1 cellular context compared by ENCODE assay signal in the genomic region with DNA sequence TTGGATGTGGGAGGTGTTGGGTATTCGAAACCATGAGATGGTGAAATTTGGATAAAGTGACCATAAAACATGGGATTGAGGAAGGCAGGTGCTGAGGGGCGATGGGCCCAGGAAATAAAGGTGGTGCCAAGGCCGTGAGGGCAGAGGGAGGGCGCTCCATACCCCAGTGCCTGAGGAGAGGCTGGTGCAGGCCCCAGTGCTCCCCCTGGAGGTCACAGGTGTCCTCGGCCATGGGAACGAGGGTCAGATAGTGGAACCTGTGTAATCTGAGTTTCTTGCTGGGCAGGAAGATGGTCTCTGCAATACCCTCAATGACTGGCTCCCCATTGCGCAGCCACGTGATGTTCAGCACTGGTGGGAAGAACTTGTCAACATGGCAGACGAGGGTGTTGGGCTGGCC.
TF ChIP-seq lines count a peak whose summit lies in the region.

No MANE protein-coding gene starts in this region.

TF ChIP-seq in GM12878, 131 proteins besides CTCF, POLR2A, EP300 and RAD21:
- peak; percentile 50; the same call in 1 of the 2 replicates for TF ChIP-seq HDGF (IDR thresholded peaks at IDR 0.05)
- TF ChIP-seq, protein P1, sequence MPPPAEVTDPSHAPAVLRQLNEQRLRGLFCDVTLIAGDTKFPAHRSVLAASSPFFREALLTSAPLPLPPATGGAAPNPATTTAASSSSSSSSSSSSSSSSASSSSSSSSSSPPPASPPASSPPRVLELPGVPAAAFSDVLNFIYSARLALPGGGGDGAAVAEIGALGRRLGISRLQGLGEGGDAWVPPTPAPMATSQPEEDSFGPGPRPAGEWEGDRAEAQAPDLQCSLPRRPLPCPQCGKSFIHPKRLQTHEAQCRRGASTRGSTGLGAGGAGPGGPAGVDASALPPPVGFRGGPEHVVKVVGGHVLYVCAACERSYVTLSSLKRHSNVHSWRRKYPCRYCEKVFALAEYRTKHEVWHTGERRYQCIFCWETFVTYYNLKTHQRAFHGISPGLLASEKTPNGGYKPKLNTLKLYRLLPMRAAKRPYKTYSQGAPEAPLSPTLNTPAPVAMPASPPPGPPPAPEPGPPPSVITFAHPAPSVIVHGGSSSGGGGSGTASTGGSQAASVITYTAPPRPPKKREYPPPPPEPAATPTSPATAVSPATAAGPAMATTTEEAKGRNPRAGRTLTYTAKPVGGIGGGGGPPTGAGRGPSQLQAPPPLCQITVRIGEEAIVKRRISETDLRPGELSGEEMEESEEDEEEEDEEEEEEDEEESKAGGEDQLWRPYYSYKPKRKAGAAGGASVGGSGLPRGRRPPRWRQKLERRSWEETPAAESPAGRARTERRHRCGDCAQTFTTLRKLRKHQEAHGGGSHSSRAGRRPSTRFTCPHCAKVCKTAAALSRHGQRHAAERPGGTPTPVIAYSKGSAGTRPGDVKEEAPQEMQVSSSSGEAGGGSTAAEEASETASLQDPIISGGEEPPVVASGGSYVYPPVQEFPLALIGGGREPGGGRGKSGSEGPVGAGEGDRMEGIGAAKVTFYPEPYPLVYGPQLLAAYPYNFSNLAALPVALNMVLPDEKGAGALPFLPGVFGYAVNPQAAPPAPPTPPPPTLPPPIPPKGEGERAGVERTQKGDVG (CRISPR knock-in tag; IDR thresholded peaks at IDR 0.05), result no peak
- TF ChIP-seq KAT2A (conservative IDR thresholded peaks at IDR 0.05; ENCODE audit: control insufficient read depth, low read depth, low read length), result no peak
- TF ChIP-seq, protein P2, sequence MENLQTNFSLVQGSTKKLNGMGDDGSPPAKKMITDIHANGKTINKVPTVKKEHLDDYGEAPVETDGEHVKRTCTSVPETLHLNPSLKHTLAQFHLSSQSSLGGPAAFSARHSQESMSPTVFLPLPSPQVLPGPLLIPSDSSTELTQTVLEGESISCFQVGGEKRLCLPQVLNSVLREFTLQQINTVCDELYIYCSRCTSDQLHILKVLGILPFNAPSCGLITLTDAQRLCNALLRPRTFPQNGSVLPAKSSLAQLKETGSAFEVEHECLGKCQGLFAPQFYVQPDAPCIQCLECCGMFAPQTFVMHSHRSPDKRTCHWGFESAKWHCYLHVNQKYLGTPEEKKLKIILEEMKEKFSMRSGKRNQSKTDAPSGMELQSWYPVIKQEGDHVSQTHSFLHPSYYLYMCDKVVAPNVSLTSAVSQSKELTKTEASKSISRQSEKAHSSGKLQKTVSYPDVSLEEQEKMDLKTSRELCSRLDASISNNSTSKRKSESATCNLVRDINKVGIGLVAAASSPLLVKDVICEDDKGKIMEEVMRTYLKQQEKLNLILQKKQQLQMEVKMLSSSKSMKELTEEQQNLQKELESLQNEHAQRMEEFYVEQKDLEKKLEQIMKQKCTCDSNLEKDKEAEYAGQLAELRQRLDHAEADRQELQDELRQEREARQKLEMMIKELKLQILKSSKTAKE (IDR thresholded peaks at IDR 0.05; ENCODE audit: low read depth, poor library complexity, severe bottlenecking), result no peak
- peak; percentile 58; the same call in 1 of the 2 replicates for TF ChIP-seq SMARCA5 (IDR thresholded peaks at IDR 0.05)
- TF ChIP-seq TAF1 (IDR thresholded peaks at IDR 0.05; ENCODE audit: borderline replicate concordance, low read depth, low read length), result no peak
- TF ChIP-seq FOXM1 (IDR thresholded peaks at IDR 0.05; ENCODE audit: low read depth, low read length), result no peak
- no peak for TF ChIP-seq BHLHE40 (IDR thresholded peaks at IDR 0.05; ENCODE audit: borderline replicate concordance in 1 of 2, low read depth in 2 of 2, low read length in 1 of 2)
- TF ChIP-seq SMC3 (IDR thresholded peaks at IDR 0.05; ENCODE audit: borderline replicate concordance, low read length), result peak; percentile 75; the same call in 1 of the 2 replicates
- TF ChIP-seq TBL1XR1 (IDR thresholded peaks at IDR 0.05; ENCODE audit: low read depth, low read length), result no peak
- no peak for TF ChIP-seq HCFC1 (IDR thresholded peaks at IDR 0.05; ENCODE audit: low read length)
- TF ChIP-seq ZNF207 (IDR thresholded peaks at IDR 0.05; ENCODE audit: borderline replicate concordance), result no peak
- TF ChIP-seq YY1 (IDR thresholded peaks at IDR 0.05; ENCODE audit: low read depth, low read length), result peak; percentile 68
- 0 out of 2 replicates have a peak, but pooled peaks have one; percentile 22 for TF ChIP-seq PAX5 (IDR thresholded peaks at IDR 0.05; ENCODE audit: borderline replicate concordance, low read depth, low read length)
- TF ChIP-seq STAT3 (IDR thresholded peaks at IDR 0.05; ENCODE audit: low read depth, low read length), result no peak
- TF ChIP-seq YBX1 (IDR thresholded peaks at IDR 0.05), result no peak
- TF ChIP-seq, protein P3, sequence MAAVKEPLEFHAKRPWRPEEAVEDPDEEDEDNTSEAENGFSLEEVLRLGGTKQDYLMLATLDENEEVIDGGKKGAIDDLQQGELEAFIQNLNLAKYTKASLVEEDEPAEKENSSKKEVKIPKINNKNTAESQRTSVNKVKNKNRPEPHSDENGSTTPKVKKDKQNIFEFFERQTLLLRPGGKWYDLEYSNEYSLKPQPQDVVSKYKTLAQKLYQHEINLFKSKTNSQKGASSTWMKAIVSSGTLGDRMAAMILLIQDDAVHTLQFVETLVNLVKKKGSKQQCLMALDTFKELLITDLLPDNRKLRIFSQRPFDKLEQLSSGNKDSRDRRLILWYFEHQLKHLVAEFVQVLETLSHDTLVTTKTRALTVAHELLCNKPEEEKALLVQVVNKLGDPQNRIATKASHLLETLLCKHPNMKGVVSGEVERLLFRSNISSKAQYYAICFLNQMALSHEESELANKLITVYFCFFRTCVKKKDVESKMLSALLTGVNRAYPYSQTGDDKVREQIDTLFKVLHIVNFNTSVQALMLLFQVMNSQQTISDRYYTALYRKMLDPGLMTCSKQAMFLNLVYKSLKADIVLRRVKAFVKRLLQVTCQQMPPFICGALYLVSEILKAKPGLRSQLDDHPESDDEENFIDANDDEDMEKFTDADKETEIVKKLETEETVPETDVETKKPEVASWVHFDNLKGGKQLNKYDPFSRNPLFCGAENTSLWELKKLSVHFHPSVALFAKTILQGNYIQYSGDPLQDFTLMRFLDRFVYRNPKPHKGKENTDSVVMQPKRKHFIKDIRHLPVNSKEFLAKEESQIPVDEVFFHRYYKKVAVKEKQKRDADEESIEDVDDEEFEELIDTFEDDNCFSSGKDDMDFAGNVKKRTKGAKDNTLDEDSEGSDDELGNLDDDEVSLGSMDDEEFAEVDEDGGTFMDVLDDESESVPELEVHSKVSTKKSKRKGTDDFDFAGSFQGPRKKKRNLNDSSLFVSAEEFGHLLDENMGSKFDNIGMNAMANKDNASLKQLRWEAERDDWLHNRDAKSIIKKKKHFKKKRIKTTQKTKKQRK (IDR thresholded peaks at IDR 0.05; ENCODE audit: low read depth, low read length), result no peak
- TF ChIP-seq BACH1 (IDR thresholded peaks at IDR 0.05; ENCODE audit: borderline replicate concordance), result 0 out of 2 replicates have a peak, but pooled peaks have one; percentile 21
- no peak for TF ChIP-seq HDAC6 (IDR thresholded peaks at IDR 0.05; ENCODE audit: unreplicated experiment)
